Comparison of ENCODE assay signal across 25 cellular contexts in genomic region chr10:121558246-121558645, GRCh38. TPM values are rescaled to one million over a fixed set of nuclear protein-coding genes. Genes with fewer than 3 reads are reported as not detected.
"Had no signal": no experiment of that assay in that cellular context is flagged by ENCODE, and none has a peak within 500 bp of the region (broad histone marks: within the 10 kb centered on the region; RNA-seq: fewer than 3 reads in every experiment).

No MANE protein-coding gene starts in this region.

- H3K27me3 Mint-ChIP-seq: dendritic cell treated with granulocyte-macrophage colony-stimulating factor and Interleukin-4, amounts not matched to agents 40 ng/mL and 50 ng/mL, for 4 days; stimulated activated memory B cell treated with anti-CD40 and anti-IgM and Interleukin-4, amounts not matched to agents 10 μg/mL and 1 μg/mL and 100 μg/mL, for 72 hours; stimulated activated naive CD8-positive, alpha-beta T cell treated with anti-CD3 and anti-CD28 coated beads, Interleukin-15, Interleukin-2, amounts not matched to agents 100 ng/mL and 50 ng/mL, for 24 hours had no signal

- H3K9me3 ChIP-seq: esophagus squamous epithelium, left ventricle myocardium inferior, lower lobe of right lung, psoas muscle, spleen, tibial artery, upper lobe of left lung, vagina had no signal

- H3K27me3 ChIP-seq: esophagus squamous epithelium, foreskin keratinocyte, spleen, tibial artery, upper lobe of left lung, vagina had no signal

- H3K4me1 ChIP-seq: left ventricle myocardium inferior, psoas muscle, spleen, upper lobe of left lung had no signal

- H3K27ac ChIP-seq: esophagus squamous epithelium, foreskin keratinocyte, left ventricle myocardium inferior, lower lobe of right lung, parathyroid adenoma, psoas muscle, spleen, tibial artery, upper lobe of left lung, vagina had no signal

- H3K27ac Mint-ChIP-seq: dendritic cell treated with granulocyte-macrophage colony-stimulating factor and Interleukin-4, amounts not matched to agents 40 ng/mL and 50 ng/mL, for 4 days; immature natural killer cell; natural killer cell treated with Interleukin-12 subunit alpha and Interleukin-12 subunit beta and Interleukin-15 and Interleukin-18, amount 100 ng/mL, for 72 hours; stimulated activated memory B cell treated with anti-CD40 and anti-IgM and Interleukin-4, amounts not matched to agents 10 μg/mL and 1 μg/mL and 100 μg/mL, for 72 hours; stimulated activated naive CD8-positive, alpha-beta T cell treated with anti-CD3 and anti-CD28 coated beads, Interleukin-15, Interleukin-2, amounts not matched to agents 100 ng/mL and 50 ng/mL, for 24 hours had no signal

- H3K4me1 Mint-ChIP-seq: immature natural killer cell; stimulated activated memory B cell treated with anti-CD40 and anti-IgM and Interleukin-4, amounts not matched to agents 10 μg/mL and 1 μg/mL and 100 μg/mL, for 72 hours had no signal

- H3K4me3 ChIP-seq: esophagus squamous epithelium, left ventricle myocardium inferior, lower lobe of right lung, psoas muscle, spleen, tibial artery, upper lobe of left lung, vagina had no signal

- H3K9me3 Mint-ChIP-seq: dendritic cell treated with granulocyte-macrophage colony-stimulating factor and Interleukin-4, amounts not matched to agents 40 ng/mL and 50 ng/mL, for 4 days; immature natural killer cell; natural killer cell treated with Interleukin-12 subunit alpha and Interleukin-12 subunit beta and Interleukin-15 and Interleukin-18, amount 100 ng/mL, for 72 hours; stimulated activated memory B cell treated with anti-CD40 and anti-IgM and Interleukin-4, amounts not matched to agents 10 μg/mL and 1 μg/mL and 100 μg/mL, for 72 hours; stimulated activated naive CD8-positive, alpha-beta T cell treated with anti-CD3 and anti-CD28 coated beads, Interleukin-15, Interleukin-2, amounts not matched to agents 100 ng/mL and 50 ng/mL, for 24 hours had no signal

- H3K36me3 Mint-ChIP-seq: immature natural killer cell; natural killer cell treated with Interleukin-12 subunit alpha and Interleukin-12 subunit beta and Interleukin-15 and Interleukin-18, amount 100 ng/mL, for 72 hours; stimulated activated memory B cell treated with anti-CD40 and anti-IgM and Interleukin-4, amounts not matched to agents 10 μg/mL and 1 μg/mL and 100 μg/mL, for 72 hours had no signal

- FAIRE-seq: colon had no signal

- DNase-seq: esophagus squamous epithelium; foreskin keratinocyte; immature natural killer cell; left cardiac atrium; left ventricle myocardium inferior; lower lobe of right lung; mesenchymal stem cell; midbrain; occipital lobe; psoas muscle; retina; spleen; stimulated activated CD4-positive, alpha-beta T cell treated with anti-CD3 and anti-CD28 coated beads, Interleukin-15, amount 100 ng/mL, for 24 hours; stimulated activated CD4-positive, alpha-beta T cell treated with anti-CD3 and anti-CD28 coated beads, Interleukin-1b, Interleukin-23, amount 100 ng/mL, for 48 hours; stimulated activated CD4-positive, alpha-beta T cell treated with anti-CD3 and anti-CD28 coated beads, Interleukin-4, amount 100 ng/mL, for 24 hours; tibial artery; upper lobe of left lung had no signal

- ATAC-seq: foreskin keratinocyte; left cardiac atrium; lower lobe of right lung; natural killer cell treated with Interleukin-12 subunit alpha and Interleukin-12 subunit beta and Interleukin-15 and Interleukin-18, amount 100 ng/mL, for 72 hours; psoas muscle; sciatic nerve; stimulated activated memory B cell treated with anti-CD40 and anti-IgM and Interleukin-4, amounts not matched to agents 10 μg/mL and 1 μg/mL and 100 μg/mL, for 72 hours had no signal

- H3K4me3 Mint-ChIP-seq: dendritic cell treated with granulocyte-macrophage colony-stimulating factor and Interleukin-4, amounts not matched to agents 40 ng/mL and 50 ng/mL, for 4 days; immature natural killer cell; natural killer cell treated with Interleukin-12 subunit alpha and Interleukin-12 subunit beta and Interleukin-15 and Interleukin-18, amount 100 ng/mL, for 72 hours; stimulated activated memory B cell treated with anti-CD40 and anti-IgM and Interleukin-4, amounts not matched to agents 10 μg/mL and 1 μg/mL and 100 μg/mL, for 72 hours; stimulated activated naive CD8-positive, alpha-beta T cell treated with anti-CD3 and anti-CD28 coated beads, Interleukin-15, Interleukin-2, amounts not matched to agents 100 ng/mL and 50 ng/mL, for 24 hours had no signal

- H3K36me3 ChIP-seq: esophagus squamous epithelium, left ventricle myocardium inferior, lower lobe of right lung, spleen, tibial artery, upper lobe of left lung, vagina had no signal

RNA-seq across cellular contexts. Expression of gene FGFR2, which starts 40.0 kb away (rescaled TPM):
- polyA plus RNA-seq: immature natural killer cell had no signal
